Comparison of ENCODE assay signal across 19 cellular contexts in the genomic region with DNA sequence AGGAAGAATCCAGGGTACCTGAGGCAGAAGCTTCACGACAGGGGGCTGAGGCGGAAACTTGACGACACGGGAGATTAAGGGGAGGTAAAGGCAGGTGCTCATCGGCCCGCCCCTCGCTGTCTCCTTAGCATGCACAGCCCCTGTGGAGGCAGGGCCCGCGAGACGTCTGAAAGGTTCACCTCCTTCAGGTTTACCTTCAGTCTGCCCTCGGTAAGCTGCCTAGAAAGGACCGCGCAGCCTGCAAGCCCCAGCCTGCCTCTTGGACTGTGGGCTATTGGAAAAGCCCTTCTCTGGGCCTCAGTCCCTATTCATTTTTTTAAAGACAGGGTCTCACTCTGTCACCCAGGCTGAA. TPM values are rescaled to one million over a fixed set of nuclear protein-coding genes. Genes with fewer than 3 reads are reported as not detected.
DNase-seq lines count a peak whose midpoint lies in the region; ATAC-seq and TF ChIP-seq lines count a peak whose summit lies in the region.
"Had no signal": no experiment of that assay in that cellular context is flagged by ENCODE, and none has a peak within 500 bp of the region (broad histone marks: within the 10 kb centered on the region; RNA-seq: fewer than 3 reads in every experiment).

No MANE protein-coding gene starts in this region.

- CTCF ChIA-PET in RWPE1 (lab: Yijun Ruan, JAX): interaction anchor here (0.6 to 2.2 kb wide), 3 partner anchors 38 to 580 kb away, joined by 3 to 14 read pairs (median 5); no protein-coding TSS in a partner anchor

- DNase-seq in GM23338 (ENCODE audit: low spot score): no peak
- DNase-seq in RWPE1 (ENCODE audit: low spot score): no peak
- DNase-seq in epithelial cell of esophagus (ENCODE audit: low read depth): peak; percentile 45
- DNase-seq in spleen: peak; percentile 44
- DNase-seq in NCI-H524 treated with DMSO at 0.1 percent for 48 hours (lab: John Stamatoyannopoulos, UW): no peak
- no peak for DNase-seq in SIG-M5 treated with dmso at 0.1 percent for 504 hours (lab: John Stamatoyannopoulos, UW; ENCODE audit: unreplicated experiment)
- no peak for DNase-seq in activated CD4-positive, alpha-beta T cell treated with anti-CD3 and anti-CD28 coated beads, Interleukin-2, amount 10 ng/mL, durations not matched to agents 24 days and 14 days
- DNase-seq: activated CD4-positive, alpha-beta T cell treated with anti-CD3 and anti-CD28 coated beads for 1 hour; activated naive CD8-positive, alpha-beta T cell treated with anti-CD3 and anti-CD28 coated beads, Interleukin-2, amount 10 ng/mL, durations not matched to agents 7 days and 5 days; CD4-positive, alpha-beta T cell; effector memory CD4-positive, alpha-beta T cell; GDM1; H9; mesenchymal stem cell had no signal

- H3K27ac ChIP-seq in GM23338 (ENCODE audit: low read depth): no peak overlapping the region
- peak overlapping the region; percentile 75 for H3K27ac ChIP-seq in RWPE1
- H3K27ac ChIP-seq in spleen: no peak overlapping the region
- H3K27ac ChIP-seq: suprapubic skin, vagina had no signal

- H3K9me3 ChIP-seq in spleen: no peaks in the 10 kb centered on the region
- H3K9me3 ChIP-seq: body of pancreas, suprapubic skin, vagina had no signal

- H3K9me3 Mint-ChIP-seq in GM23338: peaks cover 2% of the 10 kb centered on the region; the same call in 1 of the 3 replicates
- no peaks in the 10 kb centered on the region for H3K9me3 Mint-ChIP-seq in activated CD4-positive, alpha-beta T cell treated with anti-CD3 and anti-CD28 coated beads, Interleukin-2, amount 10 ng/mL, durations not matched to agents 24 days and 14 days
- H3K9me3 Mint-ChIP-seq: activated naive CD8-positive, alpha-beta T cell treated with anti-CD3 and anti-CD28 coated beads, Interleukin-2, amount 10 ng/mL, durations not matched to agents 7 days and 5 days; CD4-positive, alpha-beta T cell; H9 had no signal

- H3K36me3 ChIP-seq in GM23338 (ENCODE audit: insufficient read depth): no peaks in the 10 kb centered on the region
- no peaks in the 10 kb centered on the region for H3K36me3 ChIP-seq in spleen
- H3K36me3 ChIP-seq: suprapubic skin, vagina had no signal

- H3K9me2 ChIP-seq in GM23338 (ENCODE audit: insufficient read depth): no peaks in the 10 kb centered on the region

- H3K27me3 Mint-ChIP-seq in GM23338 (ENCODE audit: insufficient read depth, low read depth, poor library complexity): peaks cover 66% of the 10 kb centered on the region
- peaks cover 24% of the 10 kb centered on the region for H3K27me3 Mint-ChIP-seq in activated CD4-positive, alpha-beta T cell treated with anti-CD3 and anti-CD28 coated beads, Interleukin-2, amount 10 ng/mL, durations not matched to agents 24 days and 14 days

- H4K20me1 ChIP-seq in GM23338 (replicated peaks; ENCODE audit: insufficient read depth): no peaks in the 10 kb centered on the region; the same call in 1 of the 2 replicates

- H2AFZ ChIP-seq in GM23338: no peak overlapping the region

- H3K4me3 ChIP-seq in GM23338 (no peak overlapping the region), epithelial cell of esophagus (ENCODE audit: low read length) (no peak overlapping the region), spleen (no peak overlapping the region)
- H3K4me3 ChIP-seq: body of pancreas, suprapubic skin, vagina had no signal

- no peak overlapping the region; the same call in 1 of the 2 replicates for H3K4me2 ChIP-seq in GM23338

- ATAC-seq in GM23338: peak; percentile 4

- peaks cover 13% of the 10 kb centered on the region for H3F3A ChIP-seq in GM23338 (replicated peaks; ENCODE audit: low read depth)

- WGBS in spleen, 5 donors: 75 to 83% (median 76%) methylated on average over 13 of the region's 13 CpGs

- intact Hi-C loops in spleen (cut with DNase I; ENCODE audit: low total_unique reads): no loop called here
- intact Hi-C loops in activated CD4-positive, alpha-beta T cell treated with anti-CD3 and anti-CD28 coated beads, Interleukin-2, amount 10 ng/mL, durations not matched to agents 24 days and 14 days (cut with micrococcal nuclease): no loop called here

- no peak overlapping the region for H3K27ac Mint-ChIP-seq in GM23338
- H3K27ac Mint-ChIP-seq in activated CD4-positive, alpha-beta T cell treated with anti-CD3 and anti-CD28 coated beads, Interleukin-2, amount 10 ng/mL, durations not matched to agents 24 days and 14 days: no peak overlapping the region
- H3K27ac Mint-ChIP-seq: activated naive CD8-positive, alpha-beta T cell treated with anti-CD3 and anti-CD28 coated beads, Interleukin-2, amount 10 ng/mL, durations not matched to agents 7 days and 5 days; CD4-positive, alpha-beta T cell; H9 had no signal

- TF ChIP-seq POLR2A in spleen (IDR thresholded peaks at IDR 0.05): no peak

- peaks cover 70% of the 10 kb centered on the region for H3K4me1 Mint-ChIP-seq in GM23338
- H3K4me1 Mint-ChIP-seq in activated CD4-positive, alpha-beta T cell treated with anti-CD3 and anti-CD28 coated beads, Interleukin-2, amount 10 ng/mL, durations not matched to agents 24 days and 14 days: peaks cover 13% of the 10 kb centered on the region

- H3K79me2 ChIP-seq in GM23338 (replicated peaks; ENCODE audit: insufficient read depth): no peaks in the 10 kb centered on the region

- H3K27me3 ChIP-seq in GM23338 (ENCODE audit: insufficient read depth) (peaks cover 91% of the 10 kb centered on the region), spleen (replicated peaks in 1 of 7) (peaks cover 0 to 61% (median 3%) of the 10 kb centered on the region in 7 donors)
- H3K27me3 ChIP-seq: body of pancreas, vagina had no signal

- no peaks in the 10 kb centered on the region for H3K36me3 Mint-ChIP-seq in GM23338 (ENCODE audit: low read depth)
- H3K36me3 Mint-ChIP-seq in activated CD4-positive, alpha-beta T cell treated with anti-CD3 and anti-CD28 coated beads, Interleukin-2, amount 10 ng/mL, durations not matched to agents 24 days and 14 days (ENCODE audit: low read depth): no peaks in the 10 kb centered on the region
- H3K36me3 Mint-ChIP-seq: activated naive CD8-positive, alpha-beta T cell treated with anti-CD3 and anti-CD28 coated beads, Interleukin-2, amount 10 ng/mL, durations not matched to agents 7 days and 5 days had no signal

- no peak overlapping the region for H3K4me3 Mint-ChIP-seq in GM23338
- no peak overlapping the region for H3K4me3 Mint-ChIP-seq in activated CD4-positive, alpha-beta T cell treated with anti-CD3 and anti-CD28 coated beads, Interleukin-2, amount 10 ng/mL, durations not matched to agents 24 days and 14 days
- H3K4me3 Mint-ChIP-seq: activated naive CD8-positive, alpha-beta T cell treated with anti-CD3 and anti-CD28 coated beads, Interleukin-2, amount 10 ng/mL, durations not matched to agents 7 days and 5 days; CD4-positive, alpha-beta T cell; H9 had no signal

- TF ChIP-seq CTCF in GM23338 (conservative IDR thresholded peaks at IDR 0.05; ENCODE audit: low read depth in 2 of 2) (no peak), RWPE1 (conservative IDR thresholded peaks at IDR 0.05; ENCODE audit: low read depth) (no peak), epithelial cell of esophagus (IDR thresholded peaks at IDR 0.05; ENCODE audit: insufficient read depth, low read depth, low read length, missing control alignments) (no peak), spleen (IDR thresholded peaks at IDR 0.05 in 8 of 11, conservative IDR thresholded peaks at IDR 0.05 in 3 of 11) (no peak)

- POLR2A ChIA-PET in RWPE1 (lab: Yijun Ruan, JAX; ENCODE audit: low non-redundant PET): no interaction called here

- peaks cover 62% of the 10 kb centered on the region for H3K4me1 ChIP-seq in GM23338 (ENCODE audit: insufficient read depth)
- H3K4me1 ChIP-seq in spleen: peaks cover 0 to 14% (median 0%) of the 10 kb centered on the region in 6 donors

TF ChIP-seq in GM23338, 12 proteins besides CTCF, POLR2A, EP300 and RAD21:
- TF ChIP-seq CREB1 (CRISPR knock-in tag; IDR thresholded peaks at IDR 0.05; ENCODE audit: low read depth) (no peak), EZH2phosphoT487 (IDR thresholded peaks at IDR 0.05; ENCODE audit: unreplicated experiment) (no peak), POLR2AphosphoS5 (IDR thresholded peaks at IDR 0.05; ENCODE audit: low read depth) (no peak), JUNB (IDR thresholded peaks at IDR 0.05; ENCODE audit: unreplicated experiment) (no peak), ZNF114 (CRISPR knock-in tag; IDR thresholded peaks at IDR 0.05) (no peak), NANOG (IDR thresholded peaks at IDR 0.05; ENCODE audit: borderline replicate concordance) (no peak), ZNF331 (CRISPR knock-in tag; IDR thresholded peaks at IDR 0.05; ENCODE audit: low read depth) (no peak), EZH2 (IDR thresholded peaks at IDR 0.05; ENCODE audit: low read depth, unreplicated experiment) (no peak)
- TF ChIP-seq, protein P1, sequence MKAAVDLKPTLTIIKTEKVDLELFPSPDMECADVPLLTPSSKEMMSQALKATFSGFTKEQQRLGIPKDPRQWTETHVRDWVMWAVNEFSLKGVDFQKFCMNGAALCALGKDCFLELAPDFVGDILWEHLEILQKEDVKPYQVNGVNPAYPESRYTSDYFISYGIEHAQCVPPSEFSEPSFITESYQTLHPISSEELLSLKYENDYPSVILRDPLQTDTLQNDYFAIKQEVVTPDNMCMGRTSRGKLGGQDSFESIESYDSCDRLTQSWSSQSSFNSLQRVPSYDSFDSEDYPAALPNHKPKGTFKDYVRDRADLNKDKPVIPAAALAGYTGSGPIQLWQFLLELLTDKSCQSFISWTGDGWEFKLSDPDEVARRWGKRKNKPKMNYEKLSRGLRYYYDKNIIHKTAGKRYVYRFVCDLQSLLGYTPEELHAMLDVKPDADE (IDR thresholded peaks at IDR 0.05): no peak

RNA-seq across cellular contexts. Expression of gene KNCN, which starts 28.5 kb away (rescaled TPM):
- not detected in 2 replicates for total RNA-seq in GM23338 (2014; rRNA removed; shearing (Covaris generic))
- not detected in 2 replicates for polyA plus RNA-seq in GM23338 (2016; fragmentation: Nextera tagmentation; extraction: Ambion mirVana)
- not detected for total RNA-seq in spleen
- not detected for polyA plus RNA-seq in spleen
- total RNA-seq in activated CD4-positive, alpha-beta T cell treated with anti-CD3 and anti-CD28 coated beads, Interleukin-2, amount 10 ng/mL, durations not matched to agents 24 days and 14 days: not detected in 2 replicates
- total RNA-seq: activated naive CD8-positive, alpha-beta T cell treated with anti-CD3 and anti-CD28 coated beads, Interleukin-2, amount 10 ng/mL, durations not matched to agents 7 days and 5 days; body of pancreas; CD4-positive, alpha-beta T cell; fibroblast of lung; H9; omental fat pad; suprapubic skin; vagina had no signal
- polyA plus RNA-seq: fibroblast of lung had no signal

RNA-seq across cellular contexts. Expression of gene DMBX1, which starts 33.3 kb away (rescaled TPM):
- not detected in 2 replicates for total RNA-seq in GM23338 (2014; rRNA removed; shearing (Covaris generic))
- polyA plus RNA-seq in GM23338 (2016; fragmentation: Nextera tagmentation; extraction: Ambion mirVana) (0.11 TPM in 1 of 2 replicates, not detected in the other), spleen (not detected)
- not detected for total RNA-seq in spleen
- 0.07 TPM in 1 of 2 replicates, not detected in the other for total RNA-seq in activated CD4-positive, alpha-beta T cell treated with anti-CD3 and anti-CD28 coated beads, Interleukin-2, amount 10 ng/mL, durations not matched to agents 24 days and 14 days
- total RNA-seq: body of pancreas; CD4-positive, alpha-beta T cell; fibroblast of lung; omental fat pad had no signal
- polyA plus RNA-seq: fibroblast of lung had no signal

Comparison
In these comparisons a context has a peak if more than half of its experiments do, and no peak if none do; other contexts are left out.
1. DNase-seq: peak in epithelial cell of esophagus (single experiment) and spleen (single experiment); none in GM23338 (single experiment), RWPE1 (single experiment), NCI-H524 treated with DMSO at 0.1 percent for 48 hours (single experiment), SIG-M5 treated with dmso at 0.1 percent for 504 hours (single experiment) and activated CD4-positive, alpha-beta T cell treated with anti-CD3 and anti-CD28 coated beads, Interleukin-2, amount 10 ng/mL, durations not matched to agents 24 days and 14 days (single experiment).